In the genomic region with DNA sequence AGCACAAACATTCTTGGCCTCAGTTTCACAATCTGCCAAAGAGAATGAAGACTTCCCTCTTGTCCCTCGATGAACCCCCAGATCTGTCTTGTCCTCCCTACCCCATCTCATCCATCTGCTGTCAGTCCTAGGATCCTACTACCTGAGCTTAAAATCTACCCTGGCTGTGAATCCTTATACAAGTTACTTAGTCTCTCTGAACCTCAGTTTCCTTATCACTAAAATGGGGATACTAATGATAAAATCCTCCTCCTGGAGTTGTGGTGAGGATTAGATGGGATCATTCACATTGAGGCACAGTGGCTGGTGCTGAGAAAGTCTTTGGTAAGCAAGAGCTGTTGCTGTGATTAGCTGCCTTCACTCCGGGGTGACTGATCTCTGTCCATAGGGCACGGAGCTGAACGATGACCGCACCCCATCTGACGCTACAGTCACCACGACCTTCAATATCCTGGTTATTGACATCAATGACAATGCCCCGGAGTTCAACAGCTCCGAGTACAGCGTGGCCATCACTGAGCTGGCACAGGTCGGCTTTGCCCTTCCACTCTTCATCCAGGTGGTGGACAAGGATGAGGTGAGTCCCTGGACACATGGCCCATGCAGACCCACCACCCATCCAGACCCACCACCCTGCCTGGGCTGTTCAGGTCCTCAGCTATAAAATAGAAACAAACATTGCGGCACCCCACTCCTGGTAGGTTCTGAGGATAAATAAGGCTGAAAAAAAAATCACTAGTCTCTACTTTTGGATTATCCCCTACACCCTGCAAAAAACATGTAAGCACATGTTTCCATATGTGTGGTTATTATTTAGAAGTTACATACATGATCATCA, we compare ENCODE assay signal across 2 cellular contexts.
TF ChIP-seq lines count a peak whose summit lies in the region.

No MANE protein-coding gene starts in this region.

TF ChIP-seq in liver, 16 proteins besides CTCF, POLR2A, EP300 and RAD21 (continued from another document):
- TF ChIP-seq, protein P1, sequence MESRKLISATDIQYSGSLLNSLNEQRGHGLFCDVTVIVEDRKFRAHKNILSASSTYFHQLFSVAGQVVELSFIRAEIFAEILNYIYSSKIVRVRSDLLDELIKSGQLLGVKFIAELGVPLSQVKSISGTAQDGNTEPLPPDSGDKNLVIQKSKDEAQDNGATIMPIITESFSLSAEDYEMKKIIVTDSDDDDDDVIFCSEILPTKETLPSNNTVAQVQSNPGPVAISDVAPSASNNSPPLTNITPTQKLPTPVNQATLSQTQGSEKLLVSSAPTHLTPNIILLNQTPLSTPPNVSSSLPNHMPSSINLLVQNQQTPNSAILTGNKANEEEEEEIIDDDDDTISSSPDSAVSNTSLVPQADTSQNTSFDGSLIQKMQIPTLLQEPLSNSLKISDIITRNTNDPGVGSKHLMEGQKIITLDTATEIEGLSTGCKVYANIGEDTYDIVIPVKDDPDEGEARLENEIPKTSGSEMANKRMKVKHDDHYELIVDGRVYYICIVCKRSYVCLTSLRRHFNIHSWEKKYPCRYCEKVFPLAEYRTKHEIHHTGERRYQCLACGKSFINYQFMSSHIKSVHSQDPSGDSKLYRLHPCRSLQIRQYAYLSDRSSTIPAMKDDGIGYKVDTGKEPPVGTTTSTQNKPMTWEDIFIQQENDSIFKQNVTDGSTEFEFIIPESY (IDR thresholded peaks at IDR 0.05) = peak; percentile 53
- TF ChIP-seq HNF4A (conservative IDR thresholded peaks at IDR 0.05) = peak; percentile 76 to 80
- TF ChIP-seq FOXA1 (IDR thresholded peaks at IDR 0.05) = peak; percentile 46
- no peak for TF ChIP-seq TAF1 (conservative IDR thresholded peaks at IDR 0.05)
- TF ChIP-seq JUND (IDR thresholded peaks at IDR 0.05) = peak in 1 of 2 donors; percentile 36
- peak in 1 of 2 donors; percentile 13 for TF ChIP-seq EGR1 (IDR thresholded peaks at IDR 0.05; ENCODE audit: low read depth in 2 of 2)
- TF ChIP-seq, protein P2, sequence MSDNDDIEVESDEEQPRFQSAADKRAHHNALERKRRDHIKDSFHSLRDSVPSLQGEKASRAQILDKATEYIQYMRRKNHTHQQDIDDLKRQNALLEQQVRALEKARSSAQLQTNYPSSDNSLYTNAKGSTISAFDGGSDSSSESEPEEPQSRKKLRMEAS (IDR thresholded peaks at IDR 0.05) = peak; percentile 62
- TF ChIP-seq, protein P3, sequence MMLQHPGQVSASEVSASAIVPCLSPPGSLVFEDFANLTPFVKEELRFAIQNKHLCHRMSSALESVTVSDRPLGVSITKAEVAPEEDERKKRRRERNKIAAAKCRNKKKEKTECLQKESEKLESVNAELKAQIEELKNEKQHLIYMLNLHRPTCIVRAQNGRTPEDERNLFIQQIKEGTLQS (IDR thresholded peaks at IDR 0.05) = no peak
- TF ChIP-seq SP1 (IDR thresholded peaks at IDR 0.05) = peak; percentile 83
- TF ChIP-seq YY1 (IDR thresholded peaks at IDR 0.05) = peak; percentile 24
- TF ChIP-seq FOXA2 (IDR thresholded peaks at IDR 0.05) = peak; percentile 46
- TF ChIP-seq RXRA (IDR thresholded peaks at IDR 0.05) = peak; percentile 99

TF ChIP-seq in HepG2, 621 proteins besides CTCF, POLR2A, EP300 and RAD21 (continued from another document):
- TF ChIP-seq, protein P4, sequence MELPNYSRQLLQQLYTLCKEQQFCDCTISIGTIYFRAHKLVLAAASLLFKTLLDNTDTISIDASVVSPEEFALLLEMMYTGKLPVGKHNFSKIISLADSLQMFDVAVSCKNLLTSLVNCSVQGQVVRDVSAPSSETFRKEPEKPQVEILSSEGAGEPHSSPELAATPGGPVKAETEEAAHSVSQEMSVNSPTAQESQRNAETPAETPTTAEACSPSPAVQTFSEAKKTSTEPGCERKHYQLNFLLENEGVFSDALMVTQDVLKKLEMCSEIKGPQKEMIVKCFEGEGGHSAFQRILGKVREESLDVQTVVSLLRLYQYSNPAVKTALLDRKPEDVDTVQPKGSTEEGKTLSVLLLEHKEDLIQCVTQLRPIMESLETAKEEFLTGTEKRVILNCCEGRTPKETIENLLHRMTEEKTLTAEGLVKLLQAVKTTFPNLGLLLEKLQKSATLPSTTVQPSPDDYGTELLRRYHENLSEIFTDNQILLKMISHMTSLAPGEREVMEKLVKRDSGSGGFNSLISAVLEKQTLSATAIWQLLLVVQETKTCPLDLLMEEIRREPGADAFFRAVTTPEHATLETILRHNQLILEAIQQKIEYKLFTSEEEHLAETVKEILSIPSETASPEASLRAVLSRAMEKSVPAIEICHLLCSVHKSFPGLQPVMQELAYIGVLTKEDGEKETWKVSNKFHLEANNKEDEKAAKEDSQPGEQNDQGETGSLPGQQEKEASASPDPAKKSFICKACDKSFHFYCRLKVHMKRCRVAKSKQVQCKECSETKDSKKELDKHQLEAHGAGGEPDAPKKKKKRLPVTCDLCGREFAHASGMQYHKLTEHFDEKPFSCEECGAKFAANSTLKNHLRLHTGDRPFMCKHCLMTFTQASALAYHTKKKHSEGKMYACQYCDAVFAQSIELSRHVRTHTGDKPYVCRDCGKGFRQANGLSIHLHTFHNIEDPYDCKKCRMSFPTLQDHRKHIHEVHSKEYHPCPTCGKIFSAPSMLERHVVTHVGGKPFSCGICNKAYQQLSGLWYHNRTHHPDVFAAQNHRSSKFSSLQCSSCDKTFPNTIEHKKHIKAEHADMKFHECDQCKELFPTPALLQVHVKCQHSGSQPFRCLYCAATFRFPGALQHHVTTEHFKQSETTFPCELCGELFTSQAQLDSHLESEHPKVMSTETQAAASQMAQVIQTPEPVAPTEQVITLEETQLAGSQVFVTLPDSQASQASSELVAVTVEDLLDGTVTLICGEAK (IDR thresholded peaks at IDR 0.05) = no peak
- TF ChIP-seq, protein P4 (CRISPR knock-in tag; IDR thresholded peaks at IDR 0.05) = no peak
- no peak for TF ChIP-seq SNAPC2 (CRISPR knock-in tag; IDR thresholded peaks at IDR 0.05)
- no peak for TF ChIP-seq NR3C1 (CRISPR knock-in tag; IDR thresholded peaks at IDR 0.05)
- TF ChIP-seq ZNF83 (CRISPR knock-in tag; IDR thresholded peaks at IDR 0.05; ENCODE audit: borderline replicate concordance) = no peak
- TF ChIP-seq RBAK (CRISPR knock-in tag; IDR thresholded peaks at IDR 0.05) = no peak
- TF ChIP-seq SYNCRIP (IDR thresholded peaks at IDR 0.05; ENCODE audit: insufficient read depth, low read depth, low read length) = no peak
- TF ChIP-seq ZNF382 (CRISPR knock-in tag; IDR thresholded peaks at IDR 0.05; ENCODE audit: borderline replicate concordance) = no peak
- no peak for TF ChIP-seq NCOA5 (CRISPR knock-in tag; IDR thresholded peaks at IDR 0.05)
TF ChIP-seq in HepG2: peak in this region for 0.
